Comparison of ENCODE assay signal across 20 cellular contexts in the genomic region with DNA sequence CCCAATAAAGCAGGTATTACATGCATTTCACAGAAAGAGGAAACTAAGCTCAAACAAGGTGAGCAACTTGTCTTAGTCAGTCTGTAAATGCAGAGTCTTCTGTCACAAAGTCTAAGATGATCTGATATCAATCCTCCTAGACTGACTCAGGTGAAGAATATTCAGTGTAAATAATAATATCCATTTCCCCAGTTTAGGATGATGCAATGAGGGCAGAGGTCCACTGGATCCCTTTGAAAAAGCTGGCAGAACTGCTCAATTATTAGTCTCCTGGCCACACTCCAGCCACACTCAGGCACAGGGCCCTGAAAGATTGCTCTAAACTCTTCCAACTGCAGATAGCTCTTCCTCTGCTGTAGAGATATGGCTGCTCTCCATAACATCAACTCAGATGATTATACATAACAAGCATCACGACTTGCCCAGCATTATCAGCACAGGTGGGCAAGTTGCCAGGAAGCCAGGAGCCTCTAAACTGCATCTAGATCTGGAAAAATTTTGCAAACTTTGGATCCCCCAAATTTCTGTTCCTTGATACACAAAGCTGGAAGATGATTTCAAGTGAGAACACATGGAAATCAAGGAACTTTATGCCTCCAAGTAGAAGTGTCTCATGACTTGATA.
DNase-seq lines count a peak whose midpoint lies in the region; ATAC-seq and TF ChIP-seq lines count a peak whose summit lies in the region.
"Had no signal": no experiment of that assay in that cellular context is flagged by ENCODE, and none has a peak within 500 bp of the region (broad histone marks: within the 10 kb centered on the region; RNA-seq: fewer than 3 reads in every experiment).

No MANE protein-coding gene starts in this region.

- no peak overlapping the region for H3K27ac Mint-ChIP-seq in nephron progenitor cell
- H3K27ac Mint-ChIP-seq: activated CD4-positive, alpha-beta T cell treated with anti-CD3 and anti-CD28 coated beads, Interleukin-2, amount 10 ng/mL, durations not matched to agents 24 days and 14 days; stimulated activated memory B cell treated with anti-CD40 and anti-IgM and Interleukin-4, amounts not matched to agents 10 μg/mL and 1 μg/mL and 100 μg/mL, for 72 hours had no signal

- no peak overlapping the region for H3K27ac ChIP-seq in adrenal gland
- H3K27ac ChIP-seq: 22Rv1; BLaER1 treated with 17β-estradiol and CSF1 and Interleukin-3, amounts not matched to agents 10 nM and 100 nM; colonic mucosa; thyroid gland had no signal

- no peaks in the 10 kb centered on the region for H3K9me3 ChIP-seq in adrenal gland (replicated peaks in 1 of 3)
- H3K9me3 ChIP-seq: BLaER1 treated with 17β-estradiol and CSF1 and Interleukin-3, amounts not matched to agents 10 nM and 100 nM; colonic mucosa; thyroid gland had no signal

- no peaks in the 10 kb centered on the region for H3K4me1 Mint-ChIP-seq in nephron progenitor cell
- H3K4me1 Mint-ChIP-seq: activated CD4-positive, alpha-beta T cell treated with anti-CD3 and anti-CD28 coated beads, Interleukin-2, amount 10 ng/mL, durations not matched to agents 24 days and 14 days; neural crest cell; stimulated activated memory B cell treated with anti-CD40 and anti-IgM and Interleukin-4, amounts not matched to agents 10 μg/mL and 1 μg/mL and 100 μg/mL, for 72 hours had no signal

- TF ChIP-seq POLR2A in adrenal gland (IDR thresholded peaks at IDR 0.05), result no peak

- ATAC-seq in HG02759 (IDR thresholded peaks at IDR 0.05; ENCODE audit: unreplicated experiment) (no peak), HG03135 (IDR thresholded peaks at IDR 0.05; ENCODE audit: unreplicated experiment) (no peak)
- ATAC-seq: stimulated activated memory B cell treated with anti-CD40 and anti-IgM and Interleukin-4, amounts not matched to agents 10 μg/mL and 1 μg/mL and 100 μg/mL, for 72 hours had no signal

- intact Hi-C loops in adrenal gland (cut with DNase I), result no loop called here

- H3K4me3 ChIP-seq in adrenal gland (no peak overlapping the region), fibroblast of mammary gland (ENCODE audit: control insufficient read depth, low read depth, low read length) (no peak overlapping the region)
- H3K4me3 ChIP-seq: BLaER1 treated with 17β-estradiol and CSF1 and Interleukin-3, amounts not matched to agents 10 nM and 100 nM; colonic mucosa; thyroid gland had no signal

- no peaks in the 10 kb centered on the region for H3K36me3 ChIP-seq in adrenal gland (replicated peaks in 1 of 2)
- H3K36me3 ChIP-seq: BLaER1 treated with 17β-estradiol and CSF1 and Interleukin-3, amounts not matched to agents 10 nM and 100 nM; colonic mucosa; thyroid gland had no signal

- H3K9me3 Mint-ChIP-seq in nephron progenitor cell, result no peaks in the 10 kb centered on the region
- H3K9me3 Mint-ChIP-seq: activated CD4-positive, alpha-beta T cell treated with anti-CD3 and anti-CD28 coated beads, Interleukin-2, amount 10 ng/mL, durations not matched to agents 24 days and 14 days; neural crest cell; stimulated activated memory B cell treated with anti-CD40 and anti-IgM and Interleukin-4, amounts not matched to agents 10 μg/mL and 1 μg/mL and 100 μg/mL, for 72 hours had no signal

- 12 to 50% (median 25%) methylated on average over 1 of the region's 1 CpG for WGBS in adrenal gland, 4 donors

- DNase-seq in DMS 273 (lab: John Stamatoyannopoulos, UW; ENCODE audit: unreplicated experiment) (peak; percentile 7), DMS 273 treated with DMSO at 0.1 percent for 48 hours (lab: John Stamatoyannopoulos, UW) (no peak), adrenal gland (peak in 4 of 7 donors; percentile 12 to 19 (median 18)), fibroblast of mammary gland (ENCODE audit: low read depth) (peak; percentile 69), non-pigmented ciliary epithelial cell (ENCODE audit: low read depth) (peak; percentile 2), nephron progenitor cell (no peak)
- DNase-seq: activated CD4-positive, alpha-beta T cell treated with anti-CD3 and anti-CD28 coated beads, Interleukin-2, amount 10 ng/mL, durations not matched to agents 24 days and 14 days; activated CD8-positive, alpha-beta memory T cell treated with anti-CD3 and anti-CD28 coated beads, Interleukin-2, amount 50 U/mL, for 48 hours; activated gamma-delta T cell; amygdala; colonic mucosa; Kasumi-1; NCI-H146; thyroid gland had no signal

- no peaks in the 10 kb centered on the region for H3K36me3 Mint-ChIP-seq in nephron progenitor cell (ENCODE audit: low read depth)
- H3K36me3 Mint-ChIP-seq: stimulated activated memory B cell treated with anti-CD40 and anti-IgM and Interleukin-4, amounts not matched to agents 10 μg/mL and 1 μg/mL and 100 μg/mL, for 72 hours had no signal

- TF ChIP-seq CTCF in adrenal gland (IDR thresholded peaks at IDR 0.05) (no peak), fibroblast of mammary gland (conservative IDR thresholded peaks at IDR 0.05; ENCODE audit: control insufficient read depth, insufficient read depth, low read depth, low read length) (no peak), nephron progenitor cell (IDR thresholded peaks at IDR 0.05) (no peak)

- H3K4me1 ChIP-seq in adrenal gland (replicated peaks in 1 of 2), result no peaks in the 10 kb centered on the region
- H3K4me1 ChIP-seq: BLaER1 treated with 17β-estradiol and CSF1 and Interleukin-3, amounts not matched to agents 10 nM and 100 nM; colonic mucosa; thyroid gland had no signal

- no peak overlapping the region for H3K4me3 Mint-ChIP-seq in nephron progenitor cell
- H3K4me3 Mint-ChIP-seq: activated CD4-positive, alpha-beta T cell treated with anti-CD3 and anti-CD28 coated beads, Interleukin-2, amount 10 ng/mL, durations not matched to agents 24 days and 14 days; neural crest cell; stimulated activated memory B cell treated with anti-CD40 and anti-IgM and Interleukin-4, amounts not matched to agents 10 μg/mL and 1 μg/mL and 100 μg/mL, for 72 hours had no signal

- peaks cover 8% of the 10 kb centered on the region for H3K27me3 Mint-ChIP-seq in nephron progenitor cell (ENCODE audit: low read depth, poor library complexity)

- H3K27me3 ChIP-seq in adrenal gland, result no peaks in the 10 kb centered on the region
- H3K27me3 ChIP-seq: colonic mucosa, thyroid gland had no signal

Comparison
In these comparisons a context has a peak if more than half of its experiments do, and no peak if none do; other contexts are left out.
1. DNase-seq: peak in DMS 273 (single experiment), adrenal gland (4 of 7), fibroblast of mammary gland (single experiment) and non-pigmented ciliary epithelial cell (single experiment); none in DMS 273 treated with DMSO at 0.1 percent for 48 hours (single experiment) and nephron progenitor cell (single experiment).